In genomic region chr1:162056568-162056967, GRCh38 we compare ENCODE assay signal across 17 cellular contexts. TPM values are rescaled to one million over a fixed set of nuclear protein-coding genes. Genes with fewer than 3 reads are reported as not detected.
"Had no signal": no experiment of that assay in that cellular context is flagged by ENCODE, and none has a peak within 500 bp of the region (broad histone marks: within the 10 kb centered on the region; RNA-seq: fewer than 3 reads in every experiment).

No MANE protein-coding gene starts in this region.

- DNase-seq: activated CD4-positive, CD25-positive, alpha-beta regulatory T cell treated with anti-CD3 and anti-CD28 coated beads, Interleukin-2, amount 50 U/mL, for 72 hours; activated gamma-delta T cell had no signal

- H3K27me3 ChIP-seq: ascending aorta, cardiac muscle cell, colonic mucosa, neutrophil, testis, transverse colon had no signal

- H3K4me1 ChIP-seq: ascending aorta, colonic mucosa, testis had no signal

- H3K4me3 ChIP-seq: ascending aorta, cardiac muscle cell, colonic mucosa, dorsolateral prefrontal cortex, left ventricle myocardium inferior, lung, skin epidermis, testis, transverse colon had no signal

- H3K9me3 ChIP-seq: ascending aorta, colonic mucosa, left ventricle myocardium inferior, neutrophil, testis, transverse colon had no signal

- H3K27ac ChIP-seq: ascending aorta, cardiac muscle cell, colonic mucosa, dorsolateral prefrontal cortex, left ventricle myocardium inferior, neutrophil, skin epidermis, testis, transverse colon had no signal

- H3K36me3 ChIP-seq: ascending aorta, cardiac muscle cell, colonic mucosa, left ventricle myocardium inferior, neutrophil, transverse colon had no signal

RNA-seq across cellular contexts. Expression of gene NOS1AP, which starts 12.9 kb away (rescaled TPM):
- total RNA-seq: activated CD4-positive, alpha-beta T cell treated with anti-CD3 and anti-CD28 coated beads, Interleukin-2, amount 10 ng/mL, durations not matched to agents 24 days and 14 days; activated naive CD8-positive, alpha-beta T cell treated with anti-CD3 and anti-CD28 coated beads, Interleukin-2, amount 10 ng/mL, durations not matched to agents 7 days and 5 days had no signal

RNA-seq across cellular contexts. Expression of gene OLFML2B, which starts 32.9 kb away (rescaled TPM):
- total RNA-seq: activated CD4-positive, alpha-beta memory T cell treated with anti-CD3 and anti-CD28 coated beads for 36 hours; activated CD4-positive, alpha-beta T cell treated with anti-CD3 and anti-CD28 coated beads, Interleukin-2, amount 10 ng/mL, durations not matched to agents 24 days and 14 days; activated CD8-positive, alpha-beta memory T cell treated with anti-CD3 and anti-CD28 coated beads for 36 hours; activated T-helper 1 cell treated with anti-CD3 and anti-CD28 coated beads, Interleukin-12 subunit alpha, Interleukin-12 subunit beta, Interleukin-2, Interleukin-4 antibody, amounts not matched to agents 30 ng/mL and 10 ng/mL and 1 ng/mL, durations not matched to agents 14 hours and 24 hours and 36 hours had no signal
